28 cellular contexts compared by ENCODE assay signal in the genomic region with DNA sequence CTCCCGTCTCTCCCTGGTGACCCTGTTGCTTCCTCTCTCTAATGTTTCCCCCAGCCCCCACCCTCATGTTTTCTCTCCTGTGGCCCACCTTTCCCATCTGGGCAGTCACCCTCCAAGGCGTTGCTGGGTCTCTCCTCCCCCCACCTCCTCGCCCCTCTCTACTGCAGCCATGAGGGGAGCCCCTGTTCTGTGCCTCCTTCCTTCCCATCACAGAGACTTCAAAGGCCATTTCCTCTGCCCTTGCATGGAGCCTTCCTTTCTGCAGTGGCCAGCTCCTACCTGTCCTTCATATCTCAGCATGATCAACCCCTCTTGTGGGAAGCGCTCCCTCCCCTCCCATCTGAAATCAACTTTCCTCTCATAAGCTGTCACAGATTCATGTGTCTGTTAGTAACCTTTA.
"Had no signal": no experiment of that assay in that cellular context is flagged by ENCODE, and none has a peak within 500 bp of the region (broad histone marks: within the 10 kb centered on the region; RNA-seq: fewer than 3 reads in every experiment).

No MANE protein-coding gene starts in this region.

- H3K27me3 Mint-ChIP-seq: brain, T-cell had no signal

- H3K4me1 ChIP-seq: ascending aorta had no signal

- H3K4me3 Mint-ChIP-seq: activated B cell treated with CpG ODN at 0.5 μM for 24 hours; activated CD4-positive, alpha-beta T cell treated with anti-CD3 and anti-CD28 coated beads, Interleukin-2, amount 10 ng/mL, durations not matched to agents 24 days and 14 days; brain; central memory CD8-positive, alpha-beta T cell had no signal

- DNase-seq: activated B cell treated with CpG ODN at 0.5 μM for 24 hours; activated CD4-positive, alpha-beta T cell treated with anti-CD3 and anti-CD28 coated beads for 1 hour; activated CD4-positive, alpha-beta T cell treated with anti-CD3 and anti-CD28 coated beads, Interleukin-2, amount 10 ng/mL, durations not matched to agents 24 days and 14 days; activated CD4-positive, alpha-beta T cell treated with anti-CD3 and anti-CD28 coated beads, Interleukin-2, amount 50 U/mL, for 48 hours; activated naive CD8-positive, alpha-beta T cell treated with anti-CD3 and anti-CD28 coated beads, Interleukin-2, amount 50 U/mL, for 24 hours; activated T-cell treated with anti-CD3 and anti-CD28 coated beads for 4 hours; activated T-cell treated with anti-CD3 and anti-CD28 coated beads, Interleukin-2, amount 50 U/mL, for 48 hours; amniotic stem cell; MM.1S; NCI-H1105; NCI-H1436; NCI-H1694 treated with DMSO at 0.1 percent for 48 hours; NCI-H2029 treated with DMSO at 0.1 percent for 48 hours; NCI-H510A treated with DMSO at 0.1 percent for 48 hours; NCI-H69; NK-92 treated with Interleukin-12 subunit alpha and Interleukin-12 subunit beta, amount 100 ng/mL, for 24 hours; OCI-M1; RPMI8226; T-cell; T-helper 2 cell; T1000 had no signal

- H3K4me3 ChIP-seq: ascending aorta, SK-N-MC had no signal

- H3K27me3 ChIP-seq: ascending aorta had no signal

- ATAC-seq: activated naive CD4-positive, alpha-beta T cell treated with anti-CD3 and anti-CD28 coated beads, Interleukin-2, amount 50 U/mL, for 72 hours; activated naive CD8-positive, alpha-beta T cell treated with anti-CD3 and anti-CD28 coated beads, Interleukin-2, amount 50 U/mL, for 24 hours; Right ventricle myocardium inferior; T-cell had no signal

- H3K9me3 Mint-ChIP-seq: activated B cell treated with CpG ODN at 0.5 μM for 24 hours; activated CD4-positive, alpha-beta T cell treated with anti-CD3 and anti-CD28 coated beads, Interleukin-2, amount 10 ng/mL, durations not matched to agents 24 days and 14 days; activated naive CD4-positive, alpha-beta T cell treated with anti-CD3 and anti-CD28 coated beads, Interleukin-2, amount 50 U/mL, for 72 hours; activated naive CD8-positive, alpha-beta T cell treated with anti-CD3 and anti-CD28 coated beads, Interleukin-2, amount 50 U/mL, for 24 hours; activated T-helper 2 cell treated with anti-CD3 and anti-CD28 coated beads, Interferon-gamma antibody, Interleukin-2, Interleukin-4, amounts not matched to agents 10 μg/mL and 5 μg/mL and 100 μg/mL, durations not matched to agents 14 hours and 24 hours and 36 hours; brain; central memory CD8-positive, alpha-beta T cell; T-cell had no signal

- H3K27ac Mint-ChIP-seq: activated B cell treated with CpG ODN at 0.5 μM for 24 hours; activated CD4-positive, alpha-beta T cell treated with anti-CD3 and anti-CD28 coated beads, Interleukin-2, amount 10 ng/mL, durations not matched to agents 24 days and 14 days; activated naive CD8-positive, alpha-beta T cell treated with anti-CD3 and anti-CD28 coated beads, Interleukin-2, amount 50 U/mL, for 24 hours; activated T-helper 2 cell treated with anti-CD3 and anti-CD28 coated beads, Interferon-gamma antibody, Interleukin-2, Interleukin-4, amounts not matched to agents 10 μg/mL and 5 μg/mL and 100 μg/mL, durations not matched to agents 14 hours and 24 hours and 36 hours; brain; T-cell had no signal

- H3K4me1 Mint-ChIP-seq: activated B cell treated with CpG ODN at 0.5 μM for 24 hours; brain; central memory CD8-positive, alpha-beta T cell had no signal

- H3K9me3 ChIP-seq: ascending aorta had no signal

- H3K36me3 Mint-ChIP-seq: activated naive CD4-positive, alpha-beta T cell treated with anti-CD3 and anti-CD28 coated beads, Interleukin-2, amount 50 U/mL, for 72 hours; brain; T-cell had no signal

- H3K27ac ChIP-seq: ascending aorta, SK-N-MC had no signal

- H3K36me3 ChIP-seq: ascending aorta had no signal
